Comparison of ENCODE assay signal across 9 cellular contexts in the genomic region with DNA sequence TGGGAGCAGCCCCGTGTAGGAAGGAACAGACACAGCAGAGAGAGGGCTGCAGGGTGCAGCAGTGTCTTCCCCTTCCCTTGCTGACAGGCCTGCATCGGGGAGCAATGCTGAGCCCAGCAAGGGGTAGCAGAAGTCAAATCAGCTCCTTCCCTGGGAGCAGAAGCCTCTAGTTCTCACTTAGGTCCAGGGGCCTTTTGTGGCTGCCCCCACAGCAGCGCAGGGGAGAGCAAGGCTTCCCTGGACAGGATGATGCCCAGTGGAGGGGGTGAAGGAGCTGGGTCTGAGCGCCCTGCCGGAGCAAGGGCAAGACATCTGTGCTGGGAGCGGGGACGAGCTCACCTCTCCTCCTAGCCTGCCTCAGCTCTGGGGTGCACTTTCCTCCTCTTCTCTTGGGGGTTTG. TPM values are rescaled to one million over a fixed set of nuclear protein-coding genes. Genes with fewer than 3 reads are reported as not detected.
DNase-seq lines count a peak whose midpoint lies in the region; TF ChIP-seq lines count a peak whose summit lies in the region.
"Had no signal": no experiment of that assay in that cellular context is flagged by ENCODE, and none has a peak within 500 bp of the region (broad histone marks: within the 10 kb centered on the region; RNA-seq: fewer than 3 reads in every experiment).

No MANE protein-coding gene starts in this region.

- no peak for TF ChIP-seq POLR2A in uterus (IDR thresholded peaks at IDR 0.05)

- H3K9ac ChIP-seq in OCI-LY3 (ENCODE audit: low read length) (peak overlapping the region; percentile 48; the same call in 1 of the 2 replicates), duodenal mucosa (ENCODE audit: low read depth in 1 of 2, low read length in 2 of 2) (peak overlapping the region in 1 of 2 donors; percentile 47), smooth muscle cell (ENCODE audit: low read depth) (no peak overlapping the region)

- H3K9me3 ChIP-seq in OCI-LY3 (ENCODE audit: insufficient read depth, low read length): no peaks in the 10 kb centered on the region
- H3K9me3 ChIP-seq in duodenal mucosa (ENCODE audit: control insufficient read depth in 1 of 2, low read length in 2 of 2): no peaks in the 10 kb centered on the region
- H3K9me3 ChIP-seq in smooth muscle cell (replicated peaks; ENCODE audit: low read depth): no peaks in the 10 kb centered on the region
- H3K9me3 ChIP-seq in uterus: no peaks in the 10 kb centered on the region

- H3K27me3 ChIP-seq in OCI-LY3 (ENCODE audit: low read depth, low read length) (peaks cover 7% of the 10 kb centered on the region), duodenal mucosa (ENCODE audit: control insufficient read depth in 1 of 2, insufficient read depth in 2 of 2, low read length in 2 of 2) (peaks cover 0 to 4% of the 10 kb centered on the region in 2 donors), smooth muscle cell (ENCODE audit: low read depth) (peaks cover 49% of the 10 kb centered on the region), uterus (no peaks in the 10 kb centered on the region)

- TF ChIP-seq CTCF in GM12875 (IDR thresholded peaks at IDR 0.05; ENCODE audit: borderline replicate concordance, insufficient read depth, low read depth, low read length): no peak
- TF ChIP-seq CTCF in OCI-LY3 (IDR thresholded peaks at IDR 0.05; ENCODE audit: low read depth, low read length): no peak
- TF ChIP-seq CTCF in smooth muscle cell (IDR thresholded peaks at IDR 0.05; ENCODE audit: borderline replicate concordance, insufficient read depth, poor library complexity, severe bottlenecking): no peak
- no peak for TF ChIP-seq CTCF in uterus (IDR thresholded peaks at IDR 0.05)

- H3K79me2 ChIP-seq in OCI-LY3 (ENCODE audit: low read length) (no peaks in the 10 kb centered on the region), smooth muscle cell (ENCODE audit: low read depth) (no peaks in the 10 kb centered on the region)

- H2AFZ ChIP-seq in OCI-LY3 (ENCODE audit: low read depth, low read length) (no peak overlapping the region), smooth muscle cell (ENCODE audit: low read depth) (no peak overlapping the region)

- H4K20me1 ChIP-seq in OCI-LY3 (ENCODE audit: insufficient read depth, low read length) (no peaks in the 10 kb centered on the region), smooth muscle cell (ENCODE audit: low read depth) (no peaks in the 10 kb centered on the region)

- H3K36me3 ChIP-seq in OCI-LY3 (replicated peaks; ENCODE audit: low read depth, low read length): no peaks in the 10 kb centered on the region
- H3K36me3 ChIP-seq in duodenal mucosa (ENCODE audit: control insufficient read depth in 1 of 2, insufficient read depth in 2 of 2, low read length in 2 of 2): peaks cover 0 to 6% of the 10 kb centered on the region in 2 donors
- H3K36me3 ChIP-seq in smooth muscle cell (ENCODE audit: low read depth): no peaks in the 10 kb centered on the region
- H3K36me3 ChIP-seq in uterus: no peaks in the 10 kb centered on the region

- H3K27ac ChIP-seq in OCI-LY3 (ENCODE audit: low read length) (no peak overlapping the region), duodenal mucosa (ENCODE audit: low read depth, low read length) (no peak overlapping the region), smooth muscle cell (ENCODE audit: low read depth) (no peak overlapping the region), uterus (no peak overlapping the region)

- intact Hi-C loops in uterus (cut with DNase I; ENCODE audit: low total_unique reads): no loop called here

- DNase-seq in smooth muscle cell (lab: John Stamatoyannopoulos, UW; ENCODE audit: unreplicated experiment): no peak
- DNase-seq in NCI-H1105 treated with DMSO at 0.1 percent for 48 hours (lab: John Stamatoyannopoulos, UW): no peak
- DNase-seq in HUDEP-2 (lab: John Stamatoyannopoulos, UW; ENCODE audit: unreplicated experiment in 76 of 76): no peak
- no peak for DNase-seq in uterus
- DNase-seq in LoVo (ENCODE audit: low spot score): no peak

- H3K4me2 ChIP-seq in OCI-LY3 (ENCODE audit: low read length): peak overlapping the region; percentile 99
- H3K4me2 ChIP-seq in smooth muscle cell: peak overlapping the region; percentile 67

- 77% methylated on average over 7 of the region's 7 CpGs for WGBS in smooth muscle cell (ENCODE audit: low lambda C conversion rate)

- peak overlapping the region; percentile 75 for H3K4me3 ChIP-seq in GM12875 (ENCODE audit: low read depth, low read length)
- peak overlapping the region; percentile 88 for H3K4me3 ChIP-seq in OCI-LY3 (ENCODE audit: low read length)
- peak overlapping the region; percentile 53 to 57 for H3K4me3 ChIP-seq in duodenal mucosa (ENCODE audit: low read depth in 1 of 2, low read length in 2 of 2)
- no peak overlapping the region for H3K4me3 ChIP-seq in smooth muscle cell
- H3K4me3 ChIP-seq in uterus: no peak overlapping the region

- peaks cover 7% of the 10 kb centered on the region for H3F3A ChIP-seq in smooth muscle cell (ENCODE audit: low read depth)

- peaks cover 39% of the 10 kb centered on the region for H3K4me1 ChIP-seq in OCI-LY3 (ENCODE audit: low read length)
- peaks cover 0 to 17% of the 10 kb centered on the region in 2 donors for H3K4me1 ChIP-seq in duodenal mucosa (ENCODE audit: control insufficient read depth in 1 of 2, insufficient read depth in 2 of 2, low read length in 2 of 2)
- peaks cover 18% of the 10 kb centered on the region for H3K4me1 ChIP-seq in smooth muscle cell (ENCODE audit: low read depth)
- H3K4me1 ChIP-seq in uterus: no peaks in the 10 kb centered on the region

RNA-seq across cellular contexts. Expression of gene PLCB2, which starts 0.8 kb away (rescaled TPM):
- total RNA-seq in smooth muscle cell (1.5 and 3.9 TPM in 2 replicates), uterus (10 to 100 TPM in 2 of 4 donors, 1 to 10 TPM in 2; 3.5 to 19.0 (median 9.3) TPM)
- 1.9 TPM in 1 of 2 replicates, not detected in the other for polyA plus RNA-seq in smooth muscle cell

RNA-seq across cellular contexts. Expression of gene INAFM2, which starts 16.6 kb away (rescaled TPM):
- 28.1 and 30.4 TPM in 2 replicates for total RNA-seq in smooth muscle cell
- polyA plus RNA-seq in smooth muscle cell: 23.9 and 48.6 TPM in 2 replicates
- 10 to 100 TPM in 2 of 4 donors, 1 to 10 TPM in 2; 3.2 to 68.1 (median 8.9) TPM for total RNA-seq in uterus

RNA-seq across cellular contexts. Expression of gene ANKRD63, which starts 24.0 kb away (rescaled TPM):
- total RNA-seq in smooth muscle cell (not detected in 2 replicates), uterus (under 1 TPM in 2 of 4 donors, not detected in 2; 0.28 to 0.52 TPM)
- 0.15 TPM in 1 of 2 replicates, not detected in the other for polyA plus RNA-seq in smooth muscle cell
- total RNA-seq: NCI-H460 had no signal

RNA-seq across cellular contexts. Expression of gene CCDC9B, which starts 33.8 kb away (rescaled TPM):
- total RNA-seq in smooth muscle cell: 2.2 and 3.8 TPM in 2 replicates
- 0.97 and 4.7 TPM in 2 replicates for polyA plus RNA-seq in smooth muscle cell
- total RNA-seq in uterus: 10 to 100 TPM in 1 of 4 donors, 1 to 10 TPM in 3; 2.4 to 43.8 (median 6.6) TPM

RNA-seq across cellular contexts. Expression of gene PHGR1, which starts 43.9 kb away (rescaled TPM):
- total RNA-seq in smooth muscle cell: not detected in 2 replicates
- polyA plus RNA-seq in smooth muscle cell: 0.48 TPM in 1 of 2 replicates, not detected in the other
- total RNA-seq in uterus: 1 to 10 TPM in 1 of 4 donors, not detected in 3; 1.8 TPM
- total RNA-seq: NCI-H460 had no signal

Comparison
In these comparisons a context has a peak if more than half of its experiments do, and no peak if none do; other contexts are left out.
1. H3K4me3 ChIP-seq: peak in GM12875 (single experiment), OCI-LY3 (single experiment) and duodenal mucosa (2 of 2); none in smooth muscle cell (single experiment) and uterus (0 of 2).